In genomic region chr4:56048621-56049427, GRCh38 we compare ENCODE assay signal across 8 cellular contexts.
DNase-seq lines count a peak whose midpoint lies in the region; ATAC-seq and TF ChIP-seq lines count a peak whose summit lies in the region.

No MANE protein-coding gene starts in this region.

- no peaks in the 10 kb centered on the region for H3K36me3 ChIP-seq in BJ (ENCODE audit: control insufficient read depth, insufficient read depth, low read length)
- H3K36me3 ChIP-seq in endocrine pancreas (ENCODE audit: control insufficient read depth, insufficient read depth, low read length), result no peaks in the 10 kb centered on the region
- H3K36me3 ChIP-seq in mesendoderm (ENCODE audit: control insufficient read depth, insufficient read depth, low read length), result no peaks in the 10 kb centered on the region

- peaks cover 25% of the 10 kb centered on the region for H3K27me3 Mint-ChIP-seq in activated B cell treated with CpG ODN at 0.5 μM for 24 hours
- peaks cover 10 to 14% of the 10 kb centered on the region in 2 donors for H3K27me3 Mint-ChIP-seq in stimulated activated naive B cell treated with anti-CD40 and anti-IgM and Interleukin-4, amounts not matched to agents 10 μg/mL and 1 μg/mL and 100 μg/mL, for 72 hours

- no peaks in the 10 kb centered on the region for H3K4me1 ChIP-seq in endocrine pancreas (ENCODE audit: control insufficient read depth, insufficient read depth, low read length)
- peaks cover 2% of the 10 kb centered on the region for H3K4me1 ChIP-seq in mesendoderm (ENCODE audit: control insufficient read depth, low read depth, low read length)

- peak overlapping the region; percentile 16 for H2BK5ac ChIP-seq in mesendoderm (ENCODE audit: low read length)

- peak overlapping the region; percentile 86 for H2BK15ac ChIP-seq in mesendoderm (replicated peaks; ENCODE audit: low read depth)

- H3K23ac ChIP-seq in mesendoderm (ENCODE audit: low read length), result no peak overlapping the region

- peak overlapping the region; percentile 89 for H3K27ac ChIP-seq in mesendoderm (ENCODE audit: low read depth, low read length)

- peaks cover 9% of the 10 kb centered on the region for H3K27me3 ChIP-seq in BJ (ENCODE audit: control insufficient read depth, insufficient read depth, low read length)
- no peaks in the 10 kb centered on the region for H3K27me3 ChIP-seq in endocrine pancreas (ENCODE audit: control insufficient read depth, insufficient read depth, low read length)
- no peaks in the 10 kb centered on the region for H3K27me3 ChIP-seq in mesendoderm (ENCODE audit: insufficient read depth, low read length, poor library complexity)

- no peaks in the 10 kb centered on the region for H3K36me3 Mint-ChIP-seq in activated B cell treated with CpG ODN at 0.5 μM for 24 hours (ENCODE audit: low read depth)
- no peaks in the 10 kb centered on the region for H3K36me3 Mint-ChIP-seq in stimulated activated naive B cell treated with anti-CD40 and anti-IgM and Interleukin-4, amounts not matched to agents 10 μg/mL and 1 μg/mL and 100 μg/mL, for 72 hours

- H4K5ac ChIP-seq in mesendoderm (ENCODE audit: low read length), result no peak overlapping the region

- POLR2A ChIA-PET in BJ (lab: Charles Lee) (no interaction called here), activated B cell treated with CpG ODN at 0.5 μM for 24 hours (lab: Charles Lee) (interaction anchor here (1.5 kb wide), 1 partner anchor 100 kb away, joined by 7 read pairs; the partner anchor contains the start of gene CEP135)

- H3K4me3 ChIP-seq in BJ (ENCODE audit: low read depth, low read length) (peak overlapping the region; percentile 38), endocrine pancreas (ENCODE audit: control insufficient read depth, insufficient read depth, low read length) (peak overlapping the region; percentile 64), mesendoderm (ENCODE audit: low read length) (peak overlapping the region; percentile 88)

- peaks cover 2% of the 10 kb centered on the region for H3K79me1 ChIP-seq in mesendoderm (ENCODE audit: low read length)

- 0 out of 2 replicates have a peak, but pooled peaks have one; percentile 12 for TF ChIP-seq CTCF in BJ (IDR thresholded peaks at IDR 0.05; ENCODE audit: insufficient read depth, low read depth, low read length)
- no peak for TF ChIP-seq CTCF in activated B cell treated with CpG ODN at 0.5 μM for 24 hours (IDR thresholded peaks at IDR 0.05)

- H3K9me3 Mint-ChIP-seq in activated B cell treated with CpG ODN at 0.5 μM for 24 hours, result no peaks in the 10 kb centered on the region
- H3K9me3 Mint-ChIP-seq in stimulated activated naive B cell treated with anti-CD40 and anti-IgM and Interleukin-4, amounts not matched to agents 10 μg/mL and 1 μg/mL and 100 μg/mL, for 72 hours, result no peaks in the 10 kb centered on the region

- H3K4me3 Mint-ChIP-seq in activated B cell treated with CpG ODN at 0.5 μM for 24 hours, result peak overlapping the region; percentile 79
- H3K4me3 Mint-ChIP-seq in stimulated activated naive B cell treated with anti-CD40 and anti-IgM and Interleukin-4, amounts not matched to agents 10 μg/mL and 1 μg/mL and 100 μg/mL, for 72 hours, result peak overlapping the region; percentile 80 to 94

- H2AK5ac ChIP-seq in mesendoderm (ENCODE audit: low read length), result no peak overlapping the region

- H3K9me3 ChIP-seq in endocrine pancreas (ENCODE audit: control insufficient read depth, low read length), result no peaks in the 10 kb centered on the region

- peaks cover 5% of the 10 kb centered on the region for H3K79me2 ChIP-seq in mesendoderm (ENCODE audit: control insufficient read depth, insufficient read depth, low read length)

- H3K18ac ChIP-seq in mesendoderm (ENCODE audit: low read length), result peak overlapping the region; percentile 98

- no peak overlapping the region for H3K27ac Mint-ChIP-seq in activated B cell treated with CpG ODN at 0.5 μM for 24 hours
- peak overlapping the region; percentile 51 for H3K27ac Mint-ChIP-seq in stimulated activated naive B cell treated with anti-CD40 and anti-IgM and Interleukin-4, amounts not matched to agents 10 μg/mL and 1 μg/mL and 100 μg/mL, for 72 hours

- H3K9ac ChIP-seq in endocrine pancreas (ENCODE audit: control insufficient read depth, insufficient read depth, low read length), result peak overlapping the region; percentile 65
- peak overlapping the region; percentile 88 for H3K9ac ChIP-seq in mesendoderm (ENCODE audit: low read length)

- no CpG with 5 or more reads among the region's 82 CpGs for WGBS in mesendoderm (ENCODE audit: extremely low coverage, insufficient coverage, low lambda C conversion rate)

- DNase-seq in BJ (ENCODE audit: low read depth) (no peak), NCI-H2107 treated with DMSO at 0.1 percent for 48 hours (lab: John Stamatoyannopoulos, UW; ENCODE audit: unreplicated experiment) (peak; percentile 5), activated B cell treated with CpG ODN at 0.5 μM for 24 hours (peak; percentile 47), mesendoderm (peak; percentile 82)
- peak; percentile 47 for DNase-seq in stimulated activated naive B cell treated with anti-CD40 and anti-IgM and Interleukin-4, amounts not matched to agents 10 μg/mL and 1 μg/mL and 100 μg/mL, for 72 hours

- ATAC-seq in GM18868 (IDR thresholded peaks at IDR 0.05; ENCODE audit: unreplicated experiment) (peak; percentile 95), HG03064 (IDR thresholded peaks at IDR 0.05; ENCODE audit: low read depth, unreplicated experiment) (peak; percentile 96), activated B cell treated with CpG ODN at 0.5 μM for 24 hours (ENCODE audit: low read depth) (peak; percentile 95)
- peak; percentile 95 to 97 for ATAC-seq in stimulated activated naive B cell treated with anti-CD40 and anti-IgM and Interleukin-4, amounts not matched to agents 10 μg/mL and 1 μg/mL and 100 μg/mL, for 72 hours (replicated peaks)

- peak overlapping the region; percentile 67 for H3K4me2 ChIP-seq in mesendoderm (ENCODE audit: low read length)

- CTCF ChIA-PET in BJ (lab: Yijun Ruan, JAX) (interaction anchor here (1.6 kb wide), 1 partner anchor 100 kb away, joined by 5 read pairs; the partner anchor contains the start of gene CEP135), activated B cell treated with CpG ODN at 0.5 μM for 24 hours (lab: Charles Lee) (interaction anchor here (2.4 kb wide), 1 partner anchor 101 kb away, joined by 12 read pairs; the partner anchor contains the start of gene CEP135)

- peaks cover 20% of the 10 kb centered on the region for H3K4me1 Mint-ChIP-seq in activated B cell treated with CpG ODN at 0.5 μM for 24 hours
- peaks cover 4 to 12% of the 10 kb centered on the region in 2 donors for H3K4me1 Mint-ChIP-seq in stimulated activated naive B cell treated with anti-CD40 and anti-IgM and Interleukin-4, amounts not matched to agents 10 μg/mL and 1 μg/mL and 100 μg/mL, for 72 hours

- intact Hi-C loops in activated B cell treated with CpG ODN at 0.5 μM for 24 hours (cut with micrococcal nuclease), result loop anchor here (1.0 kb wide), 2 partner anchors 101 to 252 kb away; partner anchors contain the start of gene CEP135

- peak overlapping the region; percentile 97 for H3K4ac ChIP-seq in mesendoderm (ENCODE audit: low read depth, low read length)

- H3K56ac ChIP-seq in mesendoderm (ENCODE audit: low read length), result peak overlapping the region; percentile 85

- H2BK120ac ChIP-seq in mesendoderm (ENCODE audit: low read depth, low read length), result peak overlapping the region; percentile 82

- no peak overlapping the region for H4K8ac ChIP-seq in mesendoderm (ENCODE audit: low read depth, low read length)

Comparison
In these comparisons a context has a peak if more than half of its experiments do, and no peak if none do; other contexts are left out.
1. H3K4me3 ChIP-seq: peak in every context shown above with its lines; median percentile 88 in mesendoderm; 64 in endocrine pancreas; 38 in BJ.